Comparison of ENCODE assay signal across 31 cellular contexts in genomic region chr7:149473251-149473650, GRCh38.
"Had no signal": no experiment of that assay in that cellular context is flagged by ENCODE, and none has a peak within 500 bp of the region (broad histone marks: within the 10 kb centered on the region; RNA-seq: fewer than 3 reads in every experiment).

No MANE protein-coding gene starts in this region.

- H3K27me3 Mint-ChIP-seq: activated B cell treated with CpG ODN at 0.5 μM for 24 hours; activated CD4-positive, alpha-beta memory T cell treated with anti-CD3 and anti-CD28 coated beads for 36 hours; activated CD8-positive, alpha-beta memory T cell treated with anti-CD3 and anti-CD28 coated beads, Interleukin-2, amount 10 ng/mL, durations not matched to agents 7 days and 5 days; activated naive CD4-positive, alpha-beta T cell treated with anti-CD3 and anti-CD28 coated beads, Interleukin-2, amount 50 U/mL, for 24 hours; activated naive CD8-positive, alpha-beta T cell treated with anti-CD3 and anti-CD28 coated beads for 36 hours; activated naive CD8-positive, alpha-beta T cell treated with anti-CD3 and anti-CD28 coated beads, Interleukin-2, amount 50 U/mL, for 24 hours; central memory CD8-positive, alpha-beta T cell; effector memory CD8-positive, alpha-beta T cell; T-helper 17 cell had no signal

- H3K9me3 Mint-ChIP-seq: activated B cell treated with CpG ODN at 0.5 μM for 24 hours; activated CD4-positive, alpha-beta memory T cell treated with anti-CD3 and anti-CD28 coated beads for 36 hours; activated naive CD4-positive, alpha-beta T cell treated with anti-CD3 and anti-CD28 coated beads for 36 hours; activated naive CD4-positive, alpha-beta T cell treated with anti-CD3 and anti-CD28 coated beads, Interleukin-2, amount 50 U/mL, for 24 hours; activated naive CD8-positive, alpha-beta T cell treated with anti-CD3 and anti-CD28 coated beads for 36 hours; activated naive CD8-positive, alpha-beta T cell treated with anti-CD3 and anti-CD28 coated beads, Interleukin-2, amount 50 U/mL, for 24 hours; activated T-helper 1 cell treated with anti-CD3 and anti-CD28 coated beads, Interleukin-12 subunit alpha, Interleukin-12 subunit beta, Interleukin-2, Interleukin-4 antibody, amounts not matched to agents 30 ng/mL and 10 ng/mL and 1 ng/mL, durations not matched to agents 14 hours and 24 hours and 36 hours; central memory CD8-positive, alpha-beta T cell; effector memory CD8-positive, alpha-beta T cell had no signal

- DNase-seq: activated B cell treated with CpG ODN at 0.5 μM for 24 hours; activated CD4-positive, alpha-beta memory T cell treated with anti-CD3 and anti-CD28 coated beads for 36 hours; activated CD8-positive, alpha-beta memory T cell treated with anti-CD3 and anti-CD28 coated beads, Interleukin-2, amount 10 ng/mL, durations not matched to agents 7 days and 5 days; activated CD8-positive, alpha-beta memory T cell treated with anti-CD3 and anti-CD28 coated beads, Interleukin-2, amount 50 U/mL, for 4 hours; activated CD8-positive, alpha-beta T cell treated with anti-CD3 and anti-CD28 coated beads, Interleukin-2, amount 10 ng/mL, durations not matched to agents 7 days and 5 days; activated effector memory CD4-positive, alpha-beta T cell treated with anti-CD3 and anti-CD28 coated beads, Interleukin-2, amount 50 U/mL, for 16 hours; activated naive CD4-positive, alpha-beta T cell treated with anti-CD3 and anti-CD28 coated beads for 36 hours; activated naive CD8-positive, alpha-beta T cell treated with anti-CD3 and anti-CD28 coated beads for 36 hours; activated naive CD8-positive, alpha-beta T cell treated with anti-CD3 and anti-CD28 coated beads, Interleukin-2, amount 50 U/mL, for 24 hours; activated T-cell treated with anti-CD3 and anti-CD28 coated beads, Interleukin-2, amount 50 U/mL, for 1 hour; adrenal gland; amygdala; aorta; body of pancreas; cortex of kidney; dermis blood vessel endothelial cell; effector CD4-positive, alpha-beta T cell; effector memory CD8-positive, alpha-beta T cell; foreskin fibroblast; heart left ventricle; T-helper 1 cell; T-helper 17 cell; T1000; WERI-Rb-1 had no signal

- H3K4me3 Mint-ChIP-seq: activated B cell treated with CpG ODN at 0.5 μM for 24 hours; activated CD4-positive, alpha-beta memory T cell treated with anti-CD3 and anti-CD28 coated beads for 36 hours; activated CD8-positive, alpha-beta memory T cell treated with anti-CD3 and anti-CD28 coated beads, Interleukin-2, amount 10 ng/mL, durations not matched to agents 7 days and 5 days; activated CD8-positive, alpha-beta T cell treated with anti-CD3 and anti-CD28 coated beads, Interleukin-2, amount 10 ng/mL, durations not matched to agents 7 days and 5 days; activated naive CD4-positive, alpha-beta T cell treated with anti-CD3 and anti-CD28 coated beads for 36 hours; activated naive CD4-positive, alpha-beta T cell treated with anti-CD3 and anti-CD28 coated beads, Interleukin-2, amount 50 U/mL, for 24 hours; activated naive CD8-positive, alpha-beta T cell treated with anti-CD3 and anti-CD28 coated beads for 36 hours; activated naive CD8-positive, alpha-beta T cell treated with anti-CD3 and anti-CD28 coated beads, Interleukin-2, amount 50 U/mL, for 24 hours; activated T-helper 1 cell treated with anti-CD3 and anti-CD28 coated beads, Interleukin-12 subunit alpha, Interleukin-12 subunit beta, Interleukin-2, Interleukin-4 antibody, amounts not matched to agents 30 ng/mL and 10 ng/mL and 1 ng/mL, durations not matched to agents 14 hours and 24 hours and 36 hours; central memory CD8-positive, alpha-beta T cell; effector memory CD8-positive, alpha-beta T cell; T-helper 17 cell; T-helper 2 cell treated with Interferon-gamma antibody and Interleukin-4, amounts not matched to agents 5 μg/mL and 100 μg/mL, for 36 hours had no signal

- H3K4me1 Mint-ChIP-seq: activated B cell treated with CpG ODN at 0.5 μM for 24 hours; activated naive CD4-positive, alpha-beta T cell treated with anti-CD3 and anti-CD28 coated beads, Interleukin-2, amount 50 U/mL, for 24 hours; activated naive CD8-positive, alpha-beta T cell treated with anti-CD3 and anti-CD28 coated beads for 36 hours; activated naive CD8-positive, alpha-beta T cell treated with anti-CD3 and anti-CD28 coated beads, Interleukin-2, amount 50 U/mL, for 24 hours; central memory CD8-positive, alpha-beta T cell had no signal

- H3K27ac ChIP-seq: adrenal gland, body of pancreas, cardiac muscle cell, epithelial cell of prostate, heart left ventricle, WERI-Rb-1 had no signal

- H3K27ac Mint-ChIP-seq: activated B cell treated with CpG ODN at 0.5 μM for 24 hours; activated CD4-positive, alpha-beta memory T cell treated with anti-CD3 and anti-CD28 coated beads for 36 hours; activated CD8-positive, alpha-beta memory T cell treated with anti-CD3 and anti-CD28 coated beads, Interleukin-2, amount 10 ng/mL, durations not matched to agents 7 days and 5 days; activated CD8-positive, alpha-beta T cell treated with anti-CD3 and anti-CD28 coated beads, Interleukin-2, amount 10 ng/mL, durations not matched to agents 7 days and 5 days; activated naive CD4-positive, alpha-beta T cell treated with anti-CD3 and anti-CD28 coated beads for 36 hours; activated naive CD4-positive, alpha-beta T cell treated with anti-CD3 and anti-CD28 coated beads, Interleukin-2, amount 50 U/mL, for 24 hours; activated naive CD8-positive, alpha-beta T cell treated with anti-CD3 and anti-CD28 coated beads for 36 hours; activated naive CD8-positive, alpha-beta T cell treated with anti-CD3 and anti-CD28 coated beads, Interleukin-2, amount 50 U/mL, for 24 hours; activated T-helper 1 cell treated with anti-CD3 and anti-CD28 coated beads, Interleukin-12 subunit alpha, Interleukin-12 subunit beta, Interleukin-2, Interleukin-4 antibody, amounts not matched to agents 30 ng/mL and 10 ng/mL and 1 ng/mL, durations not matched to agents 14 hours and 24 hours and 36 hours; activated T-helper 2 cell treated with anti-CD3 and anti-CD28 coated beads, Interferon-gamma antibody, Interleukin-2, Interleukin-4, amounts not matched to agents 10 μg/mL and 5 μg/mL and 100 μg/mL, durations not matched to agents 14 hours and 24 hours and 36 hours; T-helper 17 cell; T-helper 2 cell treated with Interferon-gamma antibody and Interleukin-4, amounts not matched to agents 5 μg/mL and 100 μg/mL, for 36 hours had no signal
